In genomic region chr5:9479981-9480380, GRCh38 we compare ENCODE assay signal across 17 cellular contexts.
DNase-seq lines count a peak whose midpoint lies in the region; ATAC-seq, FAIRE-seq and TF ChIP-seq lines count a peak whose summit lies in the region.
"Had no signal": no experiment of that assay in that cellular context is flagged by ENCODE, and none has a peak within 500 bp of the region (broad histone marks: within the 10 kb centered on the region; RNA-seq: fewer than 3 reads in every experiment).

No MANE protein-coding gene starts in this region.

- H3K27me3 ChIP-seq in mammary epithelial cell (ENCODE audit: insufficient read depth, low read length), result no peaks in the 10 kb centered on the region
- H3K27me3 ChIP-seq in breast epithelium, result no peaks in the 10 kb centered on the region
- no peaks in the 10 kb centered on the region for H3K27me3 ChIP-seq in upper lobe of left lung
- H3K27me3 ChIP-seq: BLaER1 had no signal

- no peak for DNase-seq in mammary epithelial cell
- no peak for DNase-seq in breast epithelium (ENCODE audit: low spot score in 2 of 2)
- peak; percentile 83 for DNase-seq in RPMI7951 (ENCODE audit: low read depth)
- DNase-seq in glutamatergic neuron, result no peak
- no peak for DNase-seq in activated CD4-positive, alpha-beta T cell treated with anti-CD3 and anti-CD28 coated beads for 48 hours
- no peak for DNase-seq in GM12891 (ENCODE audit: insufficient read length, low spot score)
- DNase-seq in upper lobe of left lung, result no peak
- DNase-seq: AML-193; Caco-2; CD8-positive, alpha-beta memory T cell; DND-41; H9 had no signal

- CTCF ChIA-PET in mammary epithelial cell (lab: Charles Lee; ENCODE audit: low non-redundant PET), result no interaction called here

- intact Hi-C loops in mammary epithelial cell (cut with micrococcal nuclease) (no loop called here), breast epithelium (cut with DNase I; ENCODE audit: low total_unique reads) (no loop called here)

- no peaks in the 10 kb centered on the region for H3K36me3 ChIP-seq in mammary epithelial cell (ENCODE audit: insufficient read depth, low read length)
- H3K36me3 ChIP-seq in breast epithelium, result no peaks in the 10 kb centered on the region
- H3K36me3 ChIP-seq in upper lobe of left lung, result no peaks in the 10 kb centered on the region
- H3K36me3 ChIP-seq: BLaER1 had no signal

- no peak for FAIRE-seq in GM12891 (lab: Jason Lieb, UNC)
- FAIRE-seq: GM12878, K562 had no signal

- WGBS in mammary epithelial cell (ENCODE audit: low coverage, missing lambda C conversion rate), result 0% methylated on average over 3 of the region's 3 CpGs
- 82 to 84% methylated on average over 3 of the region's 3 CpGs for WGBS in upper lobe of left lung, 2 donors

- peaks cover 23% of the 10 kb centered on the region for H3K4me1 ChIP-seq in mammary epithelial cell (ENCODE audit: insufficient read depth, low read length)
- H3K4me1 ChIP-seq in breast epithelium, result no peaks in the 10 kb centered on the region
- H3K4me1 ChIP-seq in upper lobe of left lung, result no peaks in the 10 kb centered on the region
- H3K4me1 ChIP-seq: BLaER1, Caco-2 had no signal

- in situ Hi-C loops in mammary epithelial cell (cut with MboI; ENCODE audit: low sequenced_read_pairs in 2 of 2), result no loop called here

- peak overlapping the region; percentile 3 for H3K4me3 Mint-ChIP-seq in glutamatergic neuron (ENCODE audit: unreplicated experiment)
- H3K4me3 Mint-ChIP-seq: CD8-positive, alpha-beta memory T cell; GM23338; H9 had no signal

- no peak overlapping the region for H3K27ac ChIP-seq in mammary epithelial cell (ENCODE audit: insufficient read depth, low read depth, low read length)
- H3K27ac ChIP-seq in breast epithelium, result no peak overlapping the region
- no peak overlapping the region for H3K27ac ChIP-seq in upper lobe of left lung
- H3K27ac ChIP-seq: 22Rv1, BLaER1 had no signal

- no peaks in the 10 kb centered on the region for H3K79me2 ChIP-seq in mammary epithelial cell (ENCODE audit: insufficient read depth, low read length)

- TF ChIP-seq POLR2A in breast epithelium (IDR thresholded peaks at IDR 0.05), result no peak
- no peak for TF ChIP-seq POLR2A in GM12891 (IDR thresholded peaks at IDR 0.05; ENCODE audit: low read depth, low read length)
- no peak for TF ChIP-seq POLR2A in upper lobe of left lung (IDR thresholded peaks at IDR 0.05)

- peaks cover 16% of the 10 kb centered on the region for H3K9me3 ChIP-seq in mammary epithelial cell (replicated peaks; ENCODE audit: insufficient read depth, low read length)
- H3K9me3 ChIP-seq in breast epithelium, result peaks cover 20 to 25% of the 10 kb centered on the region in 2 donors
- H3K9me3 ChIP-seq in upper lobe of left lung, result peaks cover 6 to 26% (median 12%) of the 10 kb centered on the region in 4 donors

- H4K20me1 ChIP-seq in mammary epithelial cell (ENCODE audit: insufficient read depth, low read length), result no peaks in the 10 kb centered on the region
- H4K20me1 ChIP-seq: BLaER1 had no signal

- no peaks in the 10 kb centered on the region for H3K4me1 Mint-ChIP-seq in glutamatergic neuron (ENCODE audit: low read depth, unreplicated experiment)
- H3K4me1 Mint-ChIP-seq: CD8-positive, alpha-beta memory T cell had no signal

- no peaks in the 10 kb centered on the region for H3K27me3 Mint-ChIP-seq in glutamatergic neuron (ENCODE audit: unreplicated experiment)

- peaks cover 18% of the 10 kb centered on the region for H3K36me3 Mint-ChIP-seq in glutamatergic neuron (ENCODE audit: unreplicated experiment)

- dilution Hi-C loops in mammary epithelial cell (cut with HindIII; ENCODE audit: low sequenced_read_pairs), result no loop called here

- no peak for ATAC-seq in upper lobe of left lung (ENCODE audit: low FRiP score in 2 of 2)
- ATAC-seq: GM12878, GM23338, K562 had no signal

- TF ChIP-seq EP300 in upper lobe of left lung (IDR thresholded peaks at IDR 0.05), result no peak

- no peak overlapping the region for H2AFZ ChIP-seq in mammary epithelial cell (ENCODE audit: low read depth, low read length)
- H2AFZ ChIP-seq: GM23338 had no signal

- peak overlapping the region; percentile 40 for H3K4me2 ChIP-seq in mammary epithelial cell (ENCODE audit: insufficient read depth, low read depth, low read length)
- H3K4me2 ChIP-seq: BLaER1, GM23338 had no signal

- H3K9ac ChIP-seq in mammary epithelial cell (ENCODE audit: insufficient read depth, low read length), result no peak overlapping the region
- H3K9ac ChIP-seq: BLaER1 had no signal

- no peak overlapping the region for H3K27ac Mint-ChIP-seq in glutamatergic neuron (ENCODE audit: unreplicated experiment)
- H3K27ac Mint-ChIP-seq: CD8-positive, alpha-beta memory T cell; GM23338; H9 had no signal

- peaks cover 2% of the 10 kb centered on the region for H3K9me3 Mint-ChIP-seq in glutamatergic neuron (ENCODE audit: unreplicated experiment)

- H3K4me3 ChIP-seq in mammary epithelial cell (replicated peaks in 1 of 3; ENCODE audit: insufficient read depth in 1 of 3, low read depth in 2 of 3, low read length in 3 of 3) (no peak overlapping the region), breast epithelium (no peak overlapping the region), upper lobe of left lung (no peak overlapping the region)
- H3K4me3 ChIP-seq: BLaER1, GM12878, GM23338, K562 had no signal

- BruUV-seq in mammary epithelial cell (replicated peaks; lab: Mats Ljungman, UMichigan), result no TSS peak

- TF ChIP-seq CTCF in mammary epithelial cell (conservative IDR thresholded peaks at IDR 0.05 in 1 of 2, IDR thresholded peaks at IDR 0.05 in 1 of 2; ENCODE audit: extremely low read depth in 1 of 2, insufficient read depth in 1 of 2, low read depth in 1 of 2, low read length in 2 of 2) (no peak), breast epithelium (IDR thresholded peaks at IDR 0.05) (no peak), glutamatergic neuron (IDR thresholded peaks at IDR 0.05; ENCODE audit: partially characterized antibody, unreplicated experiment) (no peak), upper lobe of left lung (IDR thresholded peaks at IDR 0.05) (no peak)

TF ChIP-seq in GM12891, 5 proteins besides CTCF, POLR2A, EP300 and RAD21:
- no peak for TF ChIP-seq PAX5 (IDR thresholded peaks at IDR 0.05; ENCODE audit: insufficient read depth, low read length, severe bottlenecking)
- TF ChIP-seq SPI1 (IDR thresholded peaks at IDR 0.05; ENCODE audit: low read depth, low read length), result no peak
- TF ChIP-seq POLR2AphosphoS5 (IDR thresholded peaks at IDR 0.05; ENCODE audit: low read depth, low read length), result no peak
- TF ChIP-seq POU2F2 (IDR thresholded peaks at IDR 0.05; ENCODE audit: low read depth, low read length), result no peak
- TF ChIP-seq TAF1 (IDR thresholded peaks at IDR 0.05; ENCODE audit: low read depth, low read length), result no peak
